1 cellular context compared by ENCODE assay signal in genomic region chr22:20423636-20424511, GRCh38.
TF ChIP-seq lines count a peak whose summit lies in the region.

No MANE protein-coding gene starts in this region.

TF ChIP-seq in SK-N-SH, 30 proteins besides CTCF, POLR2A, EP300 and RAD21 (continued from another document):
- no peak for TF ChIP-seq NFIC (IDR thresholded peaks at IDR 0.05; ENCODE audit: borderline replicate concordance)
- no peak for TF ChIP-seq RXRA (IDR thresholded peaks at IDR 0.05; ENCODE audit: borderline replicate concordance, low read depth)
